Comparison of ENCODE assay signal across 19 cellular contexts in genomic region chr19:4703671-4704316, GRCh38.
"Had no signal": no experiment of that assay in that cellular context is flagged by ENCODE, and none has a peak within 500 bp of the region (broad histone marks: within the 10 kb centered on the region; RNA-seq: fewer than 3 reads in every experiment).

No MANE protein-coding gene starts in this region.

- H3K4me1 Mint-ChIP-seq: activated naive CD8-positive, alpha-beta T cell treated with anti-CD3 and anti-CD28 coated beads for 36 hours; mesothelial cell of epicardium had no signal

- H3K4me3 ChIP-seq: coronary artery, heart right ventricle, sigmoid colon, spleen, thyroid gland had no signal

- H3K27ac ChIP-seq: coronary artery, sigmoid colon, spleen, thyroid gland, WERI-Rb-1 had no signal

- H3K36me3 Mint-ChIP-seq: natural killer cell treated with Interleukin-12 subunit alpha and Interleukin-12 subunit beta and Interleukin-15 and Interleukin-18, amount 100 ng/mL, for 72 hours had no signal

- H3K9me3 Mint-ChIP-seq: activated naive CD8-positive, alpha-beta T cell treated with anti-CD3 and anti-CD28 coated beads for 36 hours; activated T-cell treated with anti-CD3 and anti-CD28 coated beads, Interleukin-2, amount 50 U/mL, for 24 hours; mesothelial cell of epicardium; natural killer cell treated with Interleukin-12 subunit alpha and Interleukin-12 subunit beta and Interleukin-15 and Interleukin-18, amount 100 ng/mL, for 72 hours; stimulated activated naive CD8-positive, alpha-beta T cell treated with anti-CD3 and anti-CD28 coated beads, Interleukin-15, Interleukin-2, amounts not matched to agents 100 ng/mL and 50 ng/mL, for 24 hours had no signal

- ATAC-seq: left colon; natural killer cell treated with Interleukin-12 subunit alpha and Interleukin-12 subunit beta and Interleukin-15 and Interleukin-18, amount 100 ng/mL, for 72 hours had no signal

- FAIRE-seq: endometrium, TTC549 had no signal

- H3K4me3 Mint-ChIP-seq: activated naive CD8-positive, alpha-beta T cell treated with anti-CD3 and anti-CD28 coated beads for 36 hours; activated T-cell treated with anti-CD3 and anti-CD28 coated beads, Interleukin-2, amount 50 U/mL, for 24 hours; mesothelial cell of epicardium; natural killer cell treated with Interleukin-12 subunit alpha and Interleukin-12 subunit beta and Interleukin-15 and Interleukin-18, amount 100 ng/mL, for 72 hours; stimulated activated naive CD8-positive, alpha-beta T cell treated with anti-CD3 and anti-CD28 coated beads, Interleukin-15, Interleukin-2, amounts not matched to agents 100 ng/mL and 50 ng/mL, for 24 hours had no signal

- H3K27me3 ChIP-seq: heart right ventricle, sigmoid colon, spleen, thyroid gland had no signal

- H3K4me1 ChIP-seq: thyroid gland had no signal

- H3K27me3 Mint-ChIP-seq: activated naive CD8-positive, alpha-beta T cell treated with anti-CD3 and anti-CD28 coated beads for 36 hours; activated T-cell treated with anti-CD3 and anti-CD28 coated beads, Interleukin-2, amount 50 U/mL, for 24 hours; natural killer cell treated with Interleukin-12 subunit alpha and Interleukin-12 subunit beta and Interleukin-15 and Interleukin-18, amount 100 ng/mL, for 72 hours; stimulated activated naive CD8-positive, alpha-beta T cell treated with anti-CD3 and anti-CD28 coated beads, Interleukin-15, Interleukin-2, amounts not matched to agents 100 ng/mL and 50 ng/mL, for 24 hours had no signal

- DNase-seq: activated CD4-positive, CD25-positive, alpha-beta regulatory T cell treated with anti-CD3 and anti-CD28 coated beads, Interleukin-2, amount 50 U/mL, for 72 hours; activated naive CD4-positive, alpha-beta T cell treated with Interleukin-2 at 50 U/mL for 16 hours; activated naive CD8-positive, alpha-beta T cell treated with anti-CD3 and anti-CD28 coated beads for 36 hours; activated T-cell treated with anti-CD3 and anti-CD28 coated beads, Interleukin-2, amount 50 U/mL, for 24 hours; heart right ventricle; islet precursor cell; left colon; sigmoid colon; spleen; stimulated activated CD4-positive, alpha-beta T cell treated with anti-CD3 and anti-CD28 coated beads, Interleukin-4, amount 100 ng/mL, for 4 hours; T-helper 1 cell; thyroid gland; WERI-Rb-1 had no signal

- H3K27ac Mint-ChIP-seq: activated naive CD8-positive, alpha-beta T cell treated with anti-CD3 and anti-CD28 coated beads for 36 hours; activated T-cell treated with anti-CD3 and anti-CD28 coated beads, Interleukin-2, amount 50 U/mL, for 24 hours; mesothelial cell of epicardium; natural killer cell treated with Interleukin-12 subunit alpha and Interleukin-12 subunit beta and Interleukin-15 and Interleukin-18, amount 100 ng/mL, for 72 hours; stimulated activated naive CD8-positive, alpha-beta T cell treated with anti-CD3 and anti-CD28 coated beads, Interleukin-15, Interleukin-2, amounts not matched to agents 100 ng/mL and 50 ng/mL, for 24 hours had no signal

- H3K9me3 ChIP-seq: heart right ventricle, sigmoid colon, spleen, thyroid gland had no signal
